Comparison of ENCODE assay signal across 8 cellular contexts in the genomic region with DNA sequence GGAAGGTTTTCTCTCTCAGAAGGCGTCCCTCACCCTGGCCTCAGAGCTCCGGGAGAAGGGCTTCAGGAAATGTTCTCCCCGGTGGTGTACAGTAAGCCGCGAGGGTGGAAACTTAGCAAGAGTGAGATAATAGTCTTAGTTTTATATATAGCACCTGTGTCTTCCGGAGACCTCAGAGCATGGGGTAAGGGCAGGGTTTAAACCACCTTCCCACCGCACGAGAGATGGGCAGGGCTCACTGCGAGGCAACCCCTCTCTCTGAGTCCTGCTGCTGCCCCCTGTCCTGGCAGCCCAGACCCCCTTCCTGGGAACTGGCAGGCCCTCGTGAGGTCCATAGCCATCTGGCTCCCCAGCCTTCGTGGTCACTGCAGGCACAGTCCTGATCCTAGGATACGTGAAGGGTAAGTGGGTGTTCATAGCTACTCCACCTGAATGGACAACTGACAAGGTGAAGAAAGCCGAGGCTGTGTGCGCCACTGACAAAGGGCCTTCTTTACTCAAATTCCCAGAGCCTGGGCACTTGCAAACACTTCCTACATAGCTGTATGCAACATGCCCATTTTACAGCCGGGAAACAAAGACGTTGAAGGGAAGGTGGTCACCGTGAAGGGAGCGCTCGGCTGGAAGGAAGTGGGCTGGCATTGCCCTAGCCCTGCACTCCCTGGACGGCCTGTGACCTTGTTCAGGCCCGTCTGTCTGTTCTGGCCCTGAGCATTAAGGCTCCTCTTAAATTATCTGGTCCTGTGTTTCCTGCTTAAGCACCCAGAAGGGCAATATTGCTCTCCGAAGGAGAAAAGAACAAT. TPM values are rescaled to one million over a fixed set of nuclear protein-coding genes. Genes with fewer than 3 reads are reported as not detected.
DNase-seq lines count a peak whose midpoint lies in the region; ATAC-seq lines count a peak whose summit lies in the region.

No MANE protein-coding gene starts in this region.

- H3K27ac Mint-ChIP-seq in naive B cell = peak overlapping the region; percentile 87 to 98 (median 96)

- H3K36me3 ChIP-seq in H7 (replicated peaks; ENCODE audit: control insufficient read depth, insufficient read depth, low read length) = no peaks in the 10 kb centered on the region

- DNase-seq in T-helper 9 cell (peak; percentile 43), naive B cell (no peak), islet precursor cell (no peak), iPS-NIHi7 (ENCODE audit: extremely low spot score) (no peak), AG20443 (ENCODE audit: low spot score) (no peak), H7 (no peak)

- peaks cover 0 to 9% (median 4%) of the 10 kb centered on the region in 7 donors for H3K9me3 Mint-ChIP-seq in naive B cell

- H3K4me3 ChIP-seq in H7 (ENCODE audit: insufficient read depth, low read depth, low read length) = no peak overlapping the region

- H3K27me3 ChIP-seq in H7 (ENCODE audit: control insufficient read depth, insufficient read depth, low read length) = no peaks in the 10 kb centered on the region

- H3K4me1 Mint-ChIP-seq in naive B cell = peaks cover 65 to 88% (median 75%) of the 10 kb centered on the region in 3 donors

- no peaks in the 10 kb centered on the region for H3K27me3 Mint-ChIP-seq in naive B cell

- H3K4me3 Mint-ChIP-seq in naive B cell = peak overlapping the region; percentile 57 to 93 (median 84)

- H3K36me3 Mint-ChIP-seq in naive B cell = peaks cover 7 to 12% of the 10 kb centered on the region in 2 donors

- ATAC-seq in GM18861 (IDR thresholded peaks at IDR 0.05; ENCODE audit: unreplicated experiment) (peak; percentile 75), HG02759 (IDR thresholded peaks at IDR 0.05; ENCODE audit: unreplicated experiment) (peak; percentile 83), naive B cell (ENCODE audit: low read depth in 2 of 2) (peak; percentile 77 to 78)

RNA-seq across cellular contexts. Expression of gene ITPKB, which starts 26.9 kb away (rescaled TPM):
- 10 to 100 TPM; 24.5 to 48.9 (median 34.1) TPM for polyA plus RNA-seq in naive B cell (ENCODE audit: low read depth in 6 of 6)
- total RNA-seq in H7 (2014; rRNA removed; shearing (Covaris generic)) = 15.3 and 20.8 TPM in 2 replicates
